ENCODE assay signal across 3 cellular contexts in genomic region chr7:22681852-22682657, GRCh38.
TF ChIP-seq lines count a peak whose summit lies in the region.

No MANE protein-coding gene starts in this region.

TF ChIP-seq in HepG2, 621 proteins besides CTCF, POLR2A, EP300 and RAD21:
- TF ChIP-seq ATF7 (IDR thresholded peaks at IDR 0.05): 0 out of 2 replicates have a peak, but pooled peaks have one; percentile 50
- no peak for TF ChIP-seq ATF7 (CRISPR knock-in tag; IDR thresholded peaks at IDR 0.05)
- no peak for TF ChIP-seq CAMTA2 (CRISPR knock-in tag; IDR thresholded peaks at IDR 0.05; ENCODE audit: borderline replicate concordance)
- TF ChIP-seq SOX6 (IDR thresholded peaks at IDR 0.05): no peak
- TF ChIP-seq SOX6 (CRISPR knock-in tag; IDR thresholded peaks at IDR 0.05): no peak

TF ChIP-seq in K562, 482 proteins besides CTCF, POLR2A, EP300 and RAD21 (continues in another document):
- TF ChIP-seq SUPT5H (IDR thresholded peaks at IDR 0.05) (0 out of 2 replicates have a peak, but pooled peaks have one; percentile 37), LARP7 (IDR thresholded peaks at IDR 0.05) (peak; percentile 78; the same call in 1 of the 2 replicates), TBL1XR1 (IDR thresholded peaks at IDR 0.05; ENCODE audit: low read length in 2 of 2) (peak in 1 of 2 experiments; percentile 56; a peak in 1 of 4 replicates), ZNF740 (CRISPR knock-in tag; IDR thresholded peaks at IDR 0.05) (no peak; the same call in 1 of the 2 replicates), ZNF740 (tag; IDR thresholded peaks at IDR 0.05) (no peak), MAFG (tag; conservative IDR thresholded peaks at IDR 0.05) (peak; percentile 60), NCOR1 (IDR thresholded peaks at IDR 0.05) (peak; percentile 50), ZFP1 (CRISPR knock-in tag; IDR thresholded peaks at IDR 0.05) (no peak), FOXM1 (IDR thresholded peaks at IDR 0.05; ENCODE audit: low read depth) (0 out of 2 replicates have a peak, but pooled peaks have one; percentile 41), FOXM1 (CRISPR knock-in tag; IDR thresholded peaks at IDR 0.05; ENCODE audit: low read depth) (no peak), ZNF445 (CRISPR knock-in tag; IDR thresholded peaks at IDR 0.05; ENCODE audit: low read depth) (no peak), FOXA3 (CRISPR knock-in tag; conservative IDR thresholded peaks at IDR 0.05 in 1 of 2, IDR thresholded peaks at IDR 0.05 in 1 of 2) (peak in 1 of 2 experiments; percentile 11; a peak in 1 of 4 replicates), ZEB2 (IDR thresholded peaks at IDR 0.05) (peak; percentile 72), ZNF589 (CRISPR knock-in tag; IDR thresholded peaks at IDR 0.05; ENCODE audit: low read depth) (peak; percentile 74), BRD9 (IDR thresholded peaks at IDR 0.05; ENCODE audit: low read depth, partially characterized antibody) (peak; percentile 65), POLR2B (IDR thresholded peaks at IDR 0.05; ENCODE audit: low read depth, partially characterized antibody) (peak; percentile 5), NFE2 (IDR thresholded peaks at IDR 0.05; ENCODE audit: low read depth) (peak; percentile 65), NR4A1 (CRISPR knock-in tag; IDR thresholded peaks at IDR 0.05) (0 out of 2 replicates have a peak, but pooled peaks have one; percentile 57), NR4A1 (tag; IDR thresholded peaks at IDR 0.05) (peak; percentile 93), TAF9B (IDR thresholded peaks at IDR 0.05; ENCODE audit: partially characterized antibody) (peak; percentile 48), MYNN (IDR thresholded peaks at IDR 0.05) (no peak), MYNN (CRISPR knock-in tag; IDR thresholded peaks at IDR 0.05) (no peak), MYBL2 (IDR thresholded peaks at IDR 0.05; ENCODE audit: low read depth) (no peak), MYBL2 (CRISPR knock-in tag; IDR thresholded peaks at IDR 0.05; ENCODE audit: borderline replicate concordance) (no peak), ESRRB (CRISPR knock-in tag; IDR thresholded peaks at IDR 0.05; ENCODE audit: borderline replicate concordance) (no peak), SRSF7 (optimal IDR thresholded peaks at IDR 0.05; ENCODE audit: low read depth, low read length) (no peak)
- TF ChIP-seq, protein P1, sequence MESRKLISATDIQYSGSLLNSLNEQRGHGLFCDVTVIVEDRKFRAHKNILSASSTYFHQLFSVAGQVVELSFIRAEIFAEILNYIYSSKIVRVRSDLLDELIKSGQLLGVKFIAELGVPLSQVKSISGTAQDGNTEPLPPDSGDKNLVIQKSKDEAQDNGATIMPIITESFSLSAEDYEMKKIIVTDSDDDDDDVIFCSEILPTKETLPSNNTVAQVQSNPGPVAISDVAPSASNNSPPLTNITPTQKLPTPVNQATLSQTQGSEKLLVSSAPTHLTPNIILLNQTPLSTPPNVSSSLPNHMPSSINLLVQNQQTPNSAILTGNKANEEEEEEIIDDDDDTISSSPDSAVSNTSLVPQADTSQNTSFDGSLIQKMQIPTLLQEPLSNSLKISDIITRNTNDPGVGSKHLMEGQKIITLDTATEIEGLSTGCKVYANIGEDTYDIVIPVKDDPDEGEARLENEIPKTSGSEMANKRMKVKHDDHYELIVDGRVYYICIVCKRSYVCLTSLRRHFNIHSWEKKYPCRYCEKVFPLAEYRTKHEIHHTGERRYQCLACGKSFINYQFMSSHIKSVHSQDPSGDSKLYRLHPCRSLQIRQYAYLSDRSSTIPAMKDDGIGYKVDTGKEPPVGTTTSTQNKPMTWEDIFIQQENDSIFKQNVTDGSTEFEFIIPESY (CRISPR knock-in tag; IDR thresholded peaks at IDR 0.05): 0 out of 2 replicates have a peak, but pooled peaks have one; percentile 7
- TF ChIP-seq, protein P2, sequence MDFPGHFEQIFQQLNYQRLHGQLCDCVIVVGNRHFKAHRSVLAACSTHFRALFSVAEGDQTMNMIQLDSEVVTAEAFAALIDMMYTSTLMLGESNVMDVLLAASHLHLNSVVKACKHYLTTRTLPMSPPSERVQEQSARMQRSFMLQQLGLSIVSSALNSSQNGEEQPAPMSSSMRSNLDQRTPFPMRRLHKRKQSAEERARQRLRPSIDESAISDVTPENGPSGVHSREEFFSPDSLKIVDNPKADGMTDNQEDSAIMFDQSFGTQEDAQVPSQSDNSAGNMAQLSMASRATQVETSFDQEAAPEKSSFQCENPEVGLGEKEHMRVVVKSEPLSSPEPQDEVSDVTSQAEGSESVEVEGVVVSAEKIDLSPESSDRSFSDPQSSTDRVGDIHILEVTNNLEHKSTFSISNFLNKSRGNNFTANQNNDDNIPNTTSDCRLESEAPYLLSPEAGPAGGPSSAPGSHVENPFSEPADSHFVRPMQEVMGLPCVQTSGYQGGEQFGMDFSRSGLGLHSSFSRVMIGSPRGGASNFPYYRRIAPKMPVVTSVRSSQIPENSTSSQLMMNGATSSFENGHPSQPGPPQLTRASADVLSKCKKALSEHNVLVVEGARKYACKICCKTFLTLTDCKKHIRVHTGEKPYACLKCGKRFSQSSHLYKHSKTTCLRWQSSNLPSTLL (IDR thresholded peaks at IDR 0.05): peak; percentile 56; the same call in 1 of the 2 replicates

TF ChIP-seq in SK-N-SH treated with all-trans-retinoic acid at 6 μM for 48 hours, 23 proteins besides CTCF, POLR2A, EP300 and RAD21:
- no peak for TF ChIP-seq OSR1 (CRISPR knock-in tag; IDR thresholded peaks at IDR 0.05)
- TF ChIP-seq ZNF565 (CRISPR knock-in tag; conservative IDR thresholded peaks at IDR 0.05; ENCODE audit: low read depth): no peak
- no peak for TF ChIP-seq ZNF70 (CRISPR knock-in tag; IDR thresholded peaks at IDR 0.05)
- no peak for TF ChIP-seq ZC3H10 (CRISPR knock-in tag; IDR thresholded peaks at IDR 0.05)
- no peak for TF ChIP-seq CREB5 (CRISPR knock-in tag; IDR thresholded peaks at IDR 0.05; ENCODE audit: low read depth)
- no peak for TF ChIP-seq ZFP3 (CRISPR knock-in tag; IDR thresholded peaks at IDR 0.05)
- TF ChIP-seq ZFP30 (CRISPR knock-in tag; IDR thresholded peaks at IDR 0.05): no peak
- no peak for TF ChIP-seq GLIS3 (CRISPR knock-in tag; IDR thresholded peaks at IDR 0.05)
- TF ChIP-seq PPARA (CRISPR knock-in tag; IDR thresholded peaks at IDR 0.05; ENCODE audit: borderline replicate concordance): no peak
- TF ChIP-seq TOX (CRISPR knock-in tag; IDR thresholded peaks at IDR 0.05; ENCODE audit: borderline replicate concordance): no peak
- TF ChIP-seq TSHZ2 (CRISPR knock-in tag; IDR thresholded peaks at IDR 0.05): no peak
- TF ChIP-seq PATZ1 (CRISPR knock-in tag; IDR thresholded peaks at IDR 0.05; ENCODE audit: borderline replicate concordance): no peak
- TF ChIP-seq ISL1 (CRISPR knock-in tag; IDR thresholded peaks at IDR 0.05): no peak
- no peak for TF ChIP-seq SNAI2 (CRISPR knock-in tag; IDR thresholded peaks at IDR 0.05)
- no peak for TF ChIP-seq BACH2 (CRISPR knock-in tag; IDR thresholded peaks at IDR 0.05; ENCODE audit: borderline replicate concordance)
- TF ChIP-seq POU6F1 (CRISPR knock-in tag; IDR thresholded peaks at IDR 0.05; ENCODE audit: borderline replicate concordance, low read depth): no peak
- TF ChIP-seq ESRRG (CRISPR knock-in tag; IDR thresholded peaks at IDR 0.05): no peak
- TF ChIP-seq RARB (CRISPR knock-in tag; IDR thresholded peaks at IDR 0.05): no peak
- TF ChIP-seq CSDC2 (CRISPR knock-in tag; IDR thresholded peaks at IDR 0.05): no peak
- no peak for TF ChIP-seq ARNTL (CRISPR knock-in tag; IDR thresholded peaks at IDR 0.05; ENCODE audit: borderline replicate concordance, low read depth)
